In genomic region chr15:70584838-70585706, GRCh38 we compare ENCODE assay signal across 8 cellular contexts.
DNase-seq lines count a peak whose midpoint lies in the region; TF ChIP-seq lines count a peak whose summit lies in the region.

No MANE protein-coding gene starts in this region.

- H3K27me3 Mint-ChIP-seq in activated naive CD4-positive, alpha-beta T cell treated with anti-CD3 and anti-CD28 coated beads, Interleukin-2, amount 10 ng/mL, durations not matched to agents 7 days and 5 days: peaks cover 44% of the 10 kb centered on the region

- no peaks in the 10 kb centered on the region for H3K9me3 Mint-ChIP-seq in activated naive CD4-positive, alpha-beta T cell treated with anti-CD3 and anti-CD28 coated beads, Interleukin-2, amount 10 ng/mL, durations not matched to agents 7 days and 5 days

- POLR2A ChIA-PET in BJ (lab: Charles Lee): no interaction called here

- no peak for TF ChIP-seq POLR2A in NB4 (IDR thresholded peaks at IDR 0.05; ENCODE audit: extremely low read depth, insufficient read length)

- H3K4me1 Mint-ChIP-seq in activated naive CD4-positive, alpha-beta T cell treated with anti-CD3 and anti-CD28 coated beads, Interleukin-2, amount 10 ng/mL, durations not matched to agents 7 days and 5 days: peaks cover 10% of the 10 kb centered on the region

- H3K4me3 ChIP-seq in BJ (ENCODE audit: low read depth, low read length): peak overlapping the region; percentile 21
- peak overlapping the region; percentile 60 for H3K4me3 ChIP-seq in NB4 (ENCODE audit: low read depth, low read length)
- peak overlapping the region; percentile 31 for H3K4me3 ChIP-seq in iPS-18c (ENCODE audit: insufficient read depth, low read depth, low read length)

- H3K4me3 Mint-ChIP-seq in activated naive CD4-positive, alpha-beta T cell treated with anti-CD3 and anti-CD28 coated beads, Interleukin-2, amount 10 ng/mL, durations not matched to agents 7 days and 5 days: no peak overlapping the region

- peak; percentile 40 for TF ChIP-seq CTCF in BJ (IDR thresholded peaks at IDR 0.05; ENCODE audit: insufficient read depth, low read depth, low read length)
- TF ChIP-seq CTCF in NB4 (IDR thresholded peaks at IDR 0.05; ENCODE audit: low read depth, low read length): peak; percentile 51

- H3K27me3 ChIP-seq in BJ (ENCODE audit: control insufficient read depth, insufficient read depth, low read length): peaks cover 2% of the 10 kb centered on the region; the same call in 1 of the 2 replicates

- no peaks in the 10 kb centered on the region for H3K36me3 Mint-ChIP-seq in activated naive CD4-positive, alpha-beta T cell treated with anti-CD3 and anti-CD28 coated beads, Interleukin-2, amount 10 ng/mL, durations not matched to agents 7 days and 5 days

- H3K27ac Mint-ChIP-seq in activated naive CD4-positive, alpha-beta T cell treated with anti-CD3 and anti-CD28 coated beads, Interleukin-2, amount 10 ng/mL, durations not matched to agents 7 days and 5 days: no peak overlapping the region

- DNase-seq in BJ (ENCODE audit: low read depth): no peak
- DNase-seq in NB4 (ENCODE audit: low read depth): peak; percentile 84
- DNase-seq in activated naive CD4-positive, alpha-beta T cell treated with anti-CD3 and anti-CD28 coated beads, Interleukin-2, amount 10 ng/mL, durations not matched to agents 7 days and 5 days: peak; percentile 42
- DNase-seq in stimulated activated CD4-positive, alpha-beta T cell treated with anti-CD3 and anti-CD28 coated beads, TNF-alpha, amount 100 ng/mL, for 1 hour (ENCODE audit: low read depth in 3 of 3, low spot score in 1 of 3): peak in 2 of 3 donors; percentile 9 to 54
- no peak for DNase-seq in NCI-H226
- no peak for DNase-seq in midbrain (lab: John Stamatoyannopoulos, UW)
- DNase-seq in NCI-H446 (lab: John Stamatoyannopoulos, UW): no peak

- CTCF ChIA-PET in BJ (lab: Yijun Ruan, JAX): interaction anchor here (0.6 to 1.1 kb wide), 5 partner anchors 9 to 1106 kb away, joined by 3 to 4 read pairs (median 3); no protein-coding TSS in a partner anchor
- CTCF ChIA-PET in activated naive CD4-positive, alpha-beta T cell treated with anti-CD3 and anti-CD28 coated beads, Interleukin-2, amount 10 ng/mL, durations not matched to agents 7 days and 5 days (lab: Charles Lee): interaction anchor here (1.3 to 1.5 kb wide), 2 partner anchors 9 to 43 kb away, joined by 3 to 5 read pairs; no protein-coding TSS in a partner anchor

- no peaks in the 10 kb centered on the region for H3K9me3 ChIP-seq in iPS-18c (ENCODE audit: control insufficient read depth, insufficient read depth, low read length)

- no peaks in the 10 kb centered on the region for H3K36me3 ChIP-seq in BJ (ENCODE audit: control insufficient read depth, insufficient read depth, low read length)

Comparison
In these comparisons a context has a peak if more than half of its experiments do, and no peak if none do; other contexts are left out.
1. DNase-seq: peak in NB4 (single experiment), activated naive CD4-positive, alpha-beta T cell treated with anti-CD3 and anti-CD28 coated beads, Interleukin-2, amount 10 ng/mL, durations not matched to agents 7 days and 5 days (single experiment) and stimulated activated CD4-positive, alpha-beta T cell treated with anti-CD3 and anti-CD28 coated beads, TNF-alpha, amount 100 ng/mL, for 1 hour (2 of 3); none in BJ (single experiment), NCI-H226 (single experiment), midbrain (single experiment) and NCI-H446 (0 of 2).
2. Peak in every context shown above with its lines, with median percentiles within 50 percentile points of each other: H3K4me3 ChIP-seq.